22 cellular contexts compared by ENCODE assay signal in the genomic region with DNA sequence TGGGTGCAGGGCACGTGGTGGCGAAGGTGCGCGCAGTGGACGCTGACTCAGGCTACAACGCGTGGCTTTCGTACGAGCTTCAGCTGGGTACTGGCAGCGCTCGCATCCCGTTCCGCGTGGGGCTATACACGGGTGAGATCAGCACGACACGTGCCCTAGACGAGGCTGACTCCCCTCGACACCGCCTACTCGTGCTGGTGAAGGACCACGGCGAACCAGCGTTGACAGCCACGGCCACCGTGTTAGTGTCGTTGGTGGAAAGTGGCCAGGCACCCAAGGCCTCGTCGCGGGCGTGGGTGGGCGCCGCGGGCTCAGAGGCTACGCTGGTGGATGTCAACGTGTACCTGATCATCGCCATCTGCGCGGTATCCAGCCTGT. TPM values are rescaled to one million over a fixed set of nuclear protein-coding genes. Genes with fewer than 3 reads are reported as not detected.
"Had no signal": no experiment of that assay in that cellular context is flagged by ENCODE, and none has a peak within 500 bp of the region (broad histone marks: within the 10 kb centered on the region; RNA-seq: fewer than 3 reads in every experiment).

No MANE protein-coding gene starts in this region.

- H3K4me1 ChIP-seq: SJCRH30 had no signal

- H3K27me3 ChIP-seq: SJCRH30 had no signal

- H3K4me3 ChIP-seq: SJCRH30 had no signal

- H3K27ac ChIP-seq: SJCRH30 had no signal

- DNase-seq: KBM-7, MV-4-11, NCI-H1048, NCI-H1105, NCI-H1417, NCI-H1436 treated with DMSO at 0.1 percent for 48 hours, NCI-H1694, NCI-H1930, NCI-H2081 treated with DMSO at 0.1 percent for 48 hours, NCI-H2171, NCI-H226, NCI-H446, NCI-H510A, NCI-H524 treated with DMSO at 0.1 percent for 48 hours, NCI-H69, NCI-H774, RPMI8226, SHP77 treated with DMSO at 0.1 percent for 48 hours, SJCRH30 had no signal

- H3K36me3 ChIP-seq: SJCRH30 had no signal

RNA-seq across cellular contexts. Expression of gene PCDHA2, which starts 2.1 kb away (rescaled TPM):
- total RNA-seq: HT-29, LHCN-M2, MCF 10A, SJCRH30 had no signal

RNA-seq across cellular contexts. Expression of gene PCDHA3, which starts 4.2 kb away (rescaled TPM):
- total RNA-seq: HT-29, MCF 10A had no signal

RNA-seq across cellular contexts. Expression of gene PCDHA4, which starts 10.2 kb away (rescaled TPM):
- total RNA-seq: HT-29, SJCRH30 had no signal

RNA-seq across cellular contexts. Expression of gene PCDHA1, which starts 10.8 kb away (rescaled TPM):
- total RNA-seq: HT-29, MCF 10A, SJCRH30 had no signal

RNA-seq across cellular contexts. Expression of gene PCDHA5, which starts 24.7 kb away (rescaled TPM):
- total RNA-seq: HT-29, LHCN-M2 had no signal
